Comparison of ENCODE assay signal across 9 cellular contexts in the genomic region with DNA sequence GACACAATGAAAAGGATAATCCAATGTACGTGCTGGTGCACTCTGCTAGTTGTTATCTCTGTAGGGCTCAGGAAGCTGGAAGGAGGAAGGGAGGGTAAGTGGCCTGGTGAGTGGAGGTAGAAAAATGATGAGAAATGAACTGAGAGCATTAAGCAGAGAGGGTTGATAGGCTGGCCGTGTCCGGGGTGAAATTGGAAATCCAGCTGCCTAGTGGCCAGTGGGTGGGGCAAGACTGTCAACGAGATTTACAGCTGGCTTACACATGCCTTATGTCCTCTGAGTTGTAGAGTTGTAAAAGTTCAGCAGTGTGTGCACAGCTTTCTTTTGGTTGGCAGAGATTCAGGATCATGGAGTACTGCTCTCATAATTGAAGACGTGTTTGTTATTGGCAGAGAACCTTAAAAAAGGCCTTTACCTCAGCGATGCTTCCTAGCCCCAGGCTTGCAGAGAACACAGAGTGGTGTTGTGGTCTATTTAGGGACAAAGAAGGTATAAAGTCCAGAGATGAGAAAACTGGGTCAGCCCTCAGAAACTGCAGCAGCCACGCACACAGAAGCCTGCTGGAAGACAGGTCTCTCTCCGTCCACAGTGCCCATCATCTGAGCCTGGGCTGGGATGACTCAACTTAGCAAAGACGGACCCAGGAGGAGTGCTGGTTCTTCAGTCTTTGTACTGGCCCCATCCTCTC.
DNase-seq lines count a peak whose midpoint lies in the region; ATAC-seq and TF ChIP-seq lines count a peak whose summit lies in the region.
"Had no signal": no experiment of that assay in that cellular context is flagged by ENCODE, and none has a peak within 500 bp of the region (broad histone marks: within the 10 kb centered on the region; RNA-seq: fewer than 3 reads in every experiment).

No MANE protein-coding gene starts in this region.

- H3K36me3 ChIP-seq in CD8-positive, alpha-beta T cell (ENCODE audit: insufficient read depth, low read length) = no peaks in the 10 kb centered on the region

- in situ Hi-C loops in KBM-7 (cut with MboI; ENCODE audit: low pct_unique_long_range_greater_than_20kb, low sequenced_read_pairs) = no loop called here

- DNase-seq in AG09309 (ENCODE audit: low read depth) (peak; percentile 95), NCI-H510A (lab: John Stamatoyannopoulos, UW) (peak; percentile 53), epidermal melanocyte (ENCODE audit: insufficient read length, low spot score) (peak; percentile 70), non-pigmented ciliary epithelial cell (ENCODE audit: low read depth) (peak; percentile 37), KBM-7 (no peak), NCI-H2196 treated with DMSO at 0.1 percent for 48 hours (lab: John Stamatoyannopoulos, UW; ENCODE audit: unreplicated experiment) (no peak), NCI-H128 (lab: John Stamatoyannopoulos, UW; ENCODE audit: unreplicated experiment) (no peak)
- no peak for DNase-seq in CD8-positive, alpha-beta T cell

- H3K4me3 ChIP-seq in AG09309 (ENCODE audit: control insufficient read depth, low read depth, low read length) = no peak overlapping the region
- no peak overlapping the region for H3K4me3 ChIP-seq in CD8-positive, alpha-beta T cell (ENCODE audit: low read depth, low read length)

- H3K4me3 Mint-ChIP-seq in CD8-positive, alpha-beta T cell = no peak overlapping the region
- H3K4me3 Mint-ChIP-seq: dendritic cell treated with granulocyte-macrophage colony-stimulating factor and Interleukin-4, amounts not matched to agents 40 ng/mL and 50 ng/mL, for 4 days had no signal

- H3K4me1 Mint-ChIP-seq in CD8-positive, alpha-beta T cell (ENCODE audit: low read depth) = no peaks in the 10 kb centered on the region

- TF ChIP-seq CTCF in AG09309 (IDR thresholded peaks at IDR 0.05; ENCODE audit: control insufficient read depth, insufficient read depth, low read depth, low read length, missing control alignments) = no peak
- TF ChIP-seq CTCF in CD8-positive, alpha-beta T cell (IDR thresholded peaks at IDR 0.05) = no peak

- POLR2A ChIA-PET in CD8-positive, alpha-beta T cell (lab: Charles Lee) = no interaction called here

- H3K36me3 Mint-ChIP-seq in CD8-positive, alpha-beta T cell = no peaks in the 10 kb centered on the region

- intact Hi-C loops in CD8-positive, alpha-beta T cell (cut with DNase I, micrococcal nuclease) = no loop called here

- H3K27ac Mint-ChIP-seq in CD8-positive, alpha-beta T cell = no peak overlapping the region
- H3K27ac Mint-ChIP-seq: dendritic cell treated with granulocyte-macrophage colony-stimulating factor and Interleukin-4, amounts not matched to agents 40 ng/mL and 50 ng/mL, for 4 days had no signal

- no peaks in the 10 kb centered on the region for H3K9me3 ChIP-seq in CD8-positive, alpha-beta T cell (ENCODE audit: low read length)

- no peak for ATAC-seq in CD8-positive, alpha-beta T cell

- H3K27ac ChIP-seq in CD8-positive, alpha-beta T cell (ENCODE audit: low read depth, low read length) = no peak overlapping the region

- H3K4me1 ChIP-seq in CD8-positive, alpha-beta T cell (ENCODE audit: insufficient read depth, low read length) = no peaks in the 10 kb centered on the region

- H3K9me3 Mint-ChIP-seq in CD8-positive, alpha-beta T cell = no peaks in the 10 kb centered on the region
- H3K9me3 Mint-ChIP-seq: dendritic cell treated with granulocyte-macrophage colony-stimulating factor and Interleukin-4, amounts not matched to agents 40 ng/mL and 50 ng/mL, for 4 days had no signal

- no peaks in the 10 kb centered on the region for H3K27me3 ChIP-seq in CD8-positive, alpha-beta T cell (ENCODE audit: insufficient read depth, low read length)

- CTCF ChIA-PET in CD8-positive, alpha-beta T cell (lab: Charles Lee) = no interaction called here

- H3K27me3 Mint-ChIP-seq in CD8-positive, alpha-beta T cell (ENCODE audit: low read depth) = no peaks in the 10 kb centered on the region
- H3K27me3 Mint-ChIP-seq: dendritic cell treated with granulocyte-macrophage colony-stimulating factor and Interleukin-4, amounts not matched to agents 40 ng/mL and 50 ng/mL, for 4 days had no signal

Comparison
In these comparisons a context has a peak if more than half of its experiments do, and no peak if none do; other contexts are left out.
1. DNase-seq: peak in AG09309 (single experiment), NCI-H510A (single experiment), epidermal melanocyte (single experiment) and non-pigmented ciliary epithelial cell (single experiment); none in KBM-7 (single experiment), NCI-H2196 treated with DMSO at 0.1 percent for 48 hours (single experiment), CD8-positive, alpha-beta T cell (0 of 7) and NCI-H128 (single experiment).